Comparison of ENCODE assay signal across 16 cellular contexts in the genomic region with DNA sequence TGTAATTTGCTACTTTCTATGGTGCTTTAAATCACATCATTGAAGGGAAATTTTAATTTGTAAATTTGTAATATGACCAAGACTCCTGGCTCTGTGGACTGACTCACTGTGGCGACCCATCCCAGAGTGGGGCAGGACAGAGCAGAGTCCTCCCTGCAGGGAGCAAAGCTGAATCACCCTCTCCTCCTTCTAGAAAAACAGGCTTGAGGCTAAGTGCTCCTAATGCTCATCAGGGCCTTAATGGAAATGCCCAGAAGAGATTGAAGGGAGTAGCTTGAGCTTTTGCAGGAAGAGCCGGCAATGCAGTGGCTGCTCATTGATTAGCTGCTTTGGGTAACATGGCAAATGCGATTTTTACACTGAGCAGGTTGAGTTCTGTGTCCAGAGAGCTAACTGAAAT. TPM values are rescaled to one million over a fixed set of nuclear protein-coding genes. Genes with fewer than 3 reads are reported as not detected.
DNase-seq lines count a peak whose midpoint lies in the region; ATAC-seq and TF ChIP-seq lines count a peak whose summit lies in the region.
"Had no signal": no experiment of that assay in that cellular context is flagged by ENCODE, and none has a peak within 500 bp of the region (broad histone marks: within the 10 kb centered on the region; RNA-seq: fewer than 3 reads in every experiment).

No MANE protein-coding gene starts in this region.

- H3K56ac ChIP-seq in mesendoderm (ENCODE audit: low read length): no peak overlapping the region

- H4K8ac ChIP-seq in mesendoderm (ENCODE audit: low read depth, low read length): no peak overlapping the region

- no peak overlapping the region for H3K4me3 Mint-ChIP-seq in Calu3 (ENCODE audit: low read depth, unreplicated experiment)
- H3K4me3 Mint-ChIP-seq: IgD-negative memory B cell had no signal

- TF ChIP-seq CTCF in Calu3 (IDR thresholded peaks at IDR 0.05; ENCODE audit: unreplicated experiment) (no peak), PC-3 (conservative IDR thresholded peaks at IDR 0.05; ENCODE audit: low read depth, low read length) (no peak), choroid plexus epithelial cell (conservative IDR thresholded peaks at IDR 0.05; ENCODE audit: low read depth, low read length) (peak; percentile 8)

- H3K9me2 ChIP-seq in PC-3 (replicated peaks; ENCODE audit: low read length): no peaks in the 10 kb centered on the region

- no peak overlapping the region for H2BK15ac ChIP-seq in mesendoderm (replicated peaks; ENCODE audit: low read depth)

- H3K27me3 ChIP-seq in PC-3 (ENCODE audit: low read length): no peaks in the 10 kb centered on the region
- no peaks in the 10 kb centered on the region for H3K27me3 ChIP-seq in mesendoderm (ENCODE audit: insufficient read depth, low read length, poor library complexity)
- H3K27me3 ChIP-seq: SJCRH30 had no signal

- H3K4ac ChIP-seq in mesendoderm (ENCODE audit: low read depth, low read length): no peak overlapping the region

- peak; percentile 68 for ATAC-seq in PC-3
- ATAC-seq: GM12878, psoas muscle had no signal

- H3K4me2 ChIP-seq in PC-3 (ENCODE audit: low read length) (peak overlapping the region; percentile 45), mesendoderm (ENCODE audit: low read length) (no peak overlapping the region)

- H3K27ac ChIP-seq in PC-3 (ENCODE audit: low read length): peak overlapping the region; percentile 43
- no peak overlapping the region for H3K27ac ChIP-seq in mesendoderm (ENCODE audit: low read depth, low read length)
- H3K27ac ChIP-seq: psoas muscle, SJCRH30 had no signal

- no peak overlapping the region for H3K4me3 ChIP-seq in PC-3 (ENCODE audit: low read length)
- H3K4me3 ChIP-seq in choroid plexus epithelial cell (ENCODE audit: low read depth, low read length): no peak overlapping the region
- H3K4me3 ChIP-seq in mesendoderm (ENCODE audit: low read length): no peak overlapping the region
- H3K4me3 ChIP-seq: GM12878, psoas muscle, SJCRH30 had no signal

- H2BK5ac ChIP-seq in mesendoderm (ENCODE audit: low read length): no peak overlapping the region

- no peak overlapping the region for H2AK5ac ChIP-seq in mesendoderm (ENCODE audit: low read length)

- H4K5ac ChIP-seq in mesendoderm (ENCODE audit: low read length): no peak overlapping the region

- no peak overlapping the region for H2AFZ ChIP-seq in PC-3 (ENCODE audit: low read length)

- no peak overlapping the region for H3K18ac ChIP-seq in mesendoderm (ENCODE audit: low read length)

- peaks cover 17% of the 10 kb centered on the region for H3F3A ChIP-seq in PC-3 (ENCODE audit: low read length, unreplicated experiment)

- no peaks in the 10 kb centered on the region for H3K79me1 ChIP-seq in mesendoderm (ENCODE audit: low read length)

- peak overlapping the region; percentile 62 for H3K27ac Mint-ChIP-seq in Calu3 (ENCODE audit: unreplicated experiment)
- H3K27ac Mint-ChIP-seq: IgD-negative memory B cell had no signal

- H3K23ac ChIP-seq in mesendoderm (ENCODE audit: low read length): no peak overlapping the region

- H3K9me3 ChIP-seq in PC-3 (ENCODE audit: low read length): no peaks in the 10 kb centered on the region
- H3K9me3 ChIP-seq: psoas muscle, SJCRH30 had no signal

- no peaks in the 10 kb centered on the region for H3K27me3 Mint-ChIP-seq in Calu3 (ENCODE audit: unreplicated experiment)
- H3K27me3 Mint-ChIP-seq: IgD-negative memory B cell had no signal

- peak; percentile 55 for DNase-seq in Calu3
- peak; percentile 91 for DNase-seq in PC-3
- peak; percentile 76 for DNase-seq in choroid plexus epithelial cell (ENCODE audit: low read depth)
- DNase-seq in mesendoderm: peak; percentile 78
- no peak for DNase-seq in stimulated activated naive CD4-positive, alpha-beta T cell (lab: John Stamatoyannopoulos, UW)
- no peak for DNase-seq in GDM1 (lab: John Stamatoyannopoulos, UW)
- no peak for DNase-seq in SK-N-DZ (ENCODE audit: low spot score)
- no peak for DNase-seq in cerebellum (ENCODE audit: low spot score)
- DNase-seq: activated naive CD4-positive, alpha-beta T cell; cerebellar nuclear complex; DMS53; NCI-H774; psoas muscle; SJCRH30 had no signal

- H3K4me1 ChIP-seq in PC-3 (ENCODE audit: insufficient read depth, low read length) (peaks cover 57% of the 10 kb centered on the region), mesendoderm (ENCODE audit: control insufficient read depth, low read depth, low read length) (peaks cover 14% of the 10 kb centered on the region)

- CTCF ChIA-PET in Calu3 (lab: Charles Lee): interaction anchor here (0.6 to 4.4 kb wide), 6 partner anchors 9 to 27 kb away, joined by 4 to 46 read pairs (median 10); no protein-coding TSS in a partner anchor
- CTCF ChIA-PET in PC-3 (lab: Charles Lee): no interaction called here

- H3K9me3 Mint-ChIP-seq in Calu3 (ENCODE audit: low read depth, unreplicated experiment): no peaks in the 10 kb centered on the region
- H3K9me3 Mint-ChIP-seq: IgD-negative memory B cell had no signal

- no peak overlapping the region for H2BK120ac ChIP-seq in mesendoderm (ENCODE audit: low read depth, low read length)

- POLR2A ChIA-PET in PC-3 (lab: Charles Lee; ENCODE audit: unreplicated experiment): interaction anchor here (1.3 kb wide), 1 partner anchor 16 kb away, joined by 5 read pairs; a partner anchor contains a TSS

- H3K36me3 ChIP-seq in PC-3 (ENCODE audit: low read depth, low read length) (peaks cover 12% of the 10 kb centered on the region; the same call in 1 of the 2 replicates), mesendoderm (ENCODE audit: control insufficient read depth, insufficient read depth, low read length) (no peaks in the 10 kb centered on the region)
- H3K36me3 ChIP-seq: SJCRH30 had no signal

- peaks cover 47% of the 10 kb centered on the region for H3K36me3 Mint-ChIP-seq in Calu3 (ENCODE audit: insufficient read depth, unreplicated experiment)

- H3K9ac ChIP-seq in PC-3 (ENCODE audit: low read length) (no peak overlapping the region), mesendoderm (ENCODE audit: low read length) (no peak overlapping the region)

- intact Hi-C loops in Calu3 (cut with micrococcal nuclease; ENCODE audit: unreplicated experiment) (no loop called here), PC-3 (cut with micrococcal nuclease) (no loop called here)

- peaks cover 6% of the 10 kb centered on the region for H4K20me1 ChIP-seq in PC-3 (ENCODE audit: low read length)

- peaks cover 84% of the 10 kb centered on the region for H3K4me1 Mint-ChIP-seq in Calu3 (ENCODE audit: low read depth, unreplicated experiment)
- H3K4me1 Mint-ChIP-seq: IgD-negative memory B cell had no signal

- no TSS peak for BruUV-seq in Calu3 (replicated peaks; lab: Mats Ljungman, UMichigan)
- no TSS peak for BruUV-seq in PC-3 (replicated peaks; lab: Mats Ljungman, UMichigan)

- H3K79me2 ChIP-seq in PC-3 (ENCODE audit: low read length): no peaks in the 10 kb centered on the region
- H3K79me2 ChIP-seq in mesendoderm (ENCODE audit: control insufficient read depth, insufficient read depth, low read length): no peaks in the 10 kb centered on the region

- no CpG with 5 or more reads among the region's 3 CpGs for WGBS in mesendoderm (ENCODE audit: extremely low coverage, insufficient coverage, low lambda C conversion rate)

RNA-seq across cellular contexts. Expression of a gene that starts 16.8 kb away (rescaled TPM):
- total RNA-seq in Calu3 (2022) (882 and 921 TPM in 2 replicates), PC-3 (2014; rRNA removed) (349 and 400 TPM in 2 replicates), cerebellum (1.8 TPM)
- polyA plus RNA-seq in mesendoderm (2013, experiment 1 of 2): 181 TPM
- 187 TPM for polyA plus RNA-seq in mesendoderm (2013, experiment 2 of 2)
- polyA plus RNA-seq in SK-N-DZ (2014; cell fraction: cytosol; rRNA removed): not detected in 2 replicates
- polyA plus RNA-seq in SK-N-DZ (2014; cell fraction: nucleus; rRNA removed): not detected in 2 replicates

RNA-seq across cellular contexts. Expression of a gene that starts 59.9 kb away (rescaled TPM):
- total RNA-seq in Calu3 (2022): 1,217 and 1,326 TPM in 2 replicates
- 443 and 541 TPM in 2 replicates for total RNA-seq in PC-3 (2014; rRNA removed)
- polyA plus RNA-seq in mesendoderm (2013, experiment 1 of 2): 847 TPM
- 867 TPM for polyA plus RNA-seq in mesendoderm (2013, experiment 2 of 2)
- polyA plus RNA-seq in SK-N-DZ (2014; cell fraction: cytosol; rRNA removed): 34.7 and 36.6 TPM in 2 replicates
- 2.8 and 5.4 TPM in 2 replicates for polyA plus RNA-seq in SK-N-DZ (2014; cell fraction: nucleus; rRNA removed)
- total RNA-seq in cerebellum: 10.3 TPM

Comparison
In these comparisons a context has a peak if more than half of its experiments do, and no peak if none do; other contexts are left out.
1. DNase-seq: peak in Calu3 (single experiment), PC-3 (single experiment), choroid plexus epithelial cell (single experiment) and mesendoderm (single experiment); none in stimulated activated naive CD4-positive, alpha-beta T cell (0 of 6), GDM1 (single experiment), SK-N-DZ (single experiment) and cerebellum (single experiment).
2. RNA of a gene that starts 16.8 kb away (total RNA-seq): 882 to 921 TPM in Calu3 and 349 to 400 TPM in PC-3; 1.8 TPM in cerebellum (single experiment); every median in the first group is over 100 times any median in the second.
3. RNA of a gene that starts 59.9 kb away (total RNA-seq): 1,217 to 1,326 TPM in Calu3 and 443 to 541 TPM in PC-3; 10.3 TPM in cerebellum (single experiment); every median in the first group is over 10 times any median in the second.